Comparison of ENCODE assay signal across 8 cellular contexts in genomic region chr1:171644805-171645483, GRCh38. TPM values are rescaled to one million over a fixed set of nuclear protein-coding genes. Genes with fewer than 3 reads are reported as not detected.
DNase-seq lines count a peak whose midpoint lies in the region; ATAC-seq and TF ChIP-seq lines count a peak whose summit lies in the region.

No MANE protein-coding gene starts in this region.

- H3K27ac Mint-ChIP-seq in T-helper 2 cell treated with Interferon-gamma antibody and Interleukin-4, amounts not matched to agents 5 μg/mL and 100 μg/mL, for 36 hours = no peak overlapping the region

- H3K27me3 Mint-ChIP-seq in T-helper 2 cell treated with Interferon-gamma antibody and Interleukin-4, amounts not matched to agents 5 μg/mL and 100 μg/mL, for 36 hours (ENCODE audit: low read depth) = peaks cover 6% of the 10 kb centered on the region

- POLR2A ChIA-PET in HEK293T (lab: Yijun Ruan, JAX) = interaction anchor here (1.0 kb wide), 2 partner anchors 97 to 137 kb away, joined by 3 to 6 read pairs; partner anchors contain the start of genes METTL13 and VAMP4

- H3K9me3 ChIP-seq in gastrocnemius medialis = no peaks in the 10 kb centered on the region

- peak; percentile 91 for DNase-seq in DMS53 treated with DMSO at 0.1 percent for 48 hours (lab: John Stamatoyannopoulos, UW; ENCODE audit: unreplicated experiment)
- peak; percentile 85 for DNase-seq in HEK293T (ENCODE audit: extremely low spot score)
- DNase-seq in NCI-H2029 (lab: John Stamatoyannopoulos, UW) = peak; percentile 19
- peak; percentile 52 for DNase-seq in T-helper 2 cell treated with Interferon-gamma antibody and Interleukin-4, amounts not matched to agents 5 μg/mL and 100 μg/mL, for 36 hours (ENCODE audit: low spot score)
- peak; percentile 65 for DNase-seq in astrocyte of the cerebellum (ENCODE audit: low read depth)
- peak in 40 of 51 donors; percentile 3 to 67 (median 36) for DNase-seq in hypothalamus (lab: John Stamatoyannopoulos, UW)
- DNase-seq in gastrocnemius medialis = peak; percentile 42 to 83

- no peak overlapping the region for H3K4me3 ChIP-seq in astrocyte of the cerebellum (ENCODE audit: low read depth, low read length)
- H3K4me3 ChIP-seq in gastrocnemius medialis = peak overlapping the region; percentile 1 to 22 (median 16)

- no peaks in the 10 kb centered on the region for H3K36me3 ChIP-seq in gastrocnemius medialis

- no peaks in the 10 kb centered on the region for H3K36me3 Mint-ChIP-seq in T-helper 2 cell treated with Interferon-gamma antibody and Interleukin-4, amounts not matched to agents 5 μg/mL and 100 μg/mL, for 36 hours (ENCODE audit: low read depth)

- H3K27ac ChIP-seq in gastrocnemius medialis = peak overlapping the region; percentile 62 to 79 (median 76)

- CTCF ChIA-PET in HEK293T (lab: Yijun Ruan, JAX) = interaction anchor here (0.6 to 2.3 kb wide), 16 partner anchors 9 to 344 kb away, joined by 3 to 17 read pairs (median 3); partner anchors contain the start of genes METTL13 and VAMP4

- peak; percentile 81 for TF ChIP-seq CTCF in astrocyte of the cerebellum (IDR thresholded peaks at IDR 0.05; ENCODE audit: low read depth, low read length, missing control alignments)
- TF ChIP-seq CTCF in gastrocnemius medialis (IDR thresholded peaks at IDR 0.05 in 4 of 5, conservative IDR thresholded peaks at IDR 0.05 in 1 of 5) = peak; percentile 51 to 87 (median 77)

- ATAC-seq in gastrocnemius medialis (peak; percentile 84 to 89), GM19351 (IDR thresholded peaks at IDR 0.05; ENCODE audit: unreplicated experiment) (no peak)

- H3K4me3 Mint-ChIP-seq in T-helper 2 cell treated with Interferon-gamma antibody and Interleukin-4, amounts not matched to agents 5 μg/mL and 100 μg/mL, for 36 hours = peak overlapping the region; percentile 16

- intact Hi-C loops in gastrocnemius medialis (cut with DNase I; ENCODE audit: low total_unique reads) = loop anchor here (1.0 to 10.0 kb wide), 7 partner anchors 71 to 800 kb away; partner anchors contain the start of genes DNM3, METTL13, PIGC and PRRC2C

- H3K27me3 ChIP-seq in gastrocnemius medialis = no peaks in the 10 kb centered on the region

- peaks cover 13 to 15% of the 10 kb centered on the region in 2 donors for H3K4me1 ChIP-seq in gastrocnemius medialis

- TF ChIP-seq POLR2A in gastrocnemius medialis (IDR thresholded peaks at IDR 0.05) = no peak

- peaks cover 3% of the 10 kb centered on the region for H3K4me1 Mint-ChIP-seq in T-helper 2 cell treated with Interferon-gamma antibody and Interleukin-4, amounts not matched to agents 5 μg/mL and 100 μg/mL, for 36 hours (ENCODE audit: low read depth)

- H3K9me3 Mint-ChIP-seq in T-helper 2 cell treated with Interferon-gamma antibody and Interleukin-4, amounts not matched to agents 5 μg/mL and 100 μg/mL, for 36 hours = no peaks in the 10 kb centered on the region

- in situ Hi-C loops in astrocyte of the cerebellum (cut with HindIII; ENCODE audit: low sequenced_read_pairs) = no loop called here
- in situ Hi-C loops in gastrocnemius medialis (cut with MboI; ENCODE audit: low sequenced_read_pairs in 4 of 4) = loop anchor here in 3 of 4 donors (10.0 kb wide), 2 partner anchors 100 to 340 kb away; partner anchors contain the start of gene VAMP4 (in 1 of the 3)

TF ChIP-seq in HEK293T, 16 proteins besides CTCF, POLR2A, EP300 and RAD21:
- TF ChIP-seq ARNT (IDR thresholded peaks at IDR 0.05) (no peak), PKNOX1 (IDR thresholded peaks at IDR 0.05) (peak; percentile 38)
TF ChIP-seq in HEK293T: peak in this region for 1.

RNA-seq across cellular contexts. Expression of gene MYOC, which starts 7.5 kb away (rescaled TPM):
- 10 to 100 TPM in 2 of 4 donors, 1 to 10 TPM in 2; 5.0 to 17.4 (median 8.6) TPM for total RNA-seq in gastrocnemius medialis

RNA-seq across cellular contexts. Expression of gene MYOCOS, which starts 22.9 kb away (rescaled TPM):
- under 1 TPM in 1 of 4 donors, not detected in 3; 0.20 TPM for total RNA-seq in gastrocnemius medialis

Comparison
In these comparisons a context has a peak if more than half of its experiments do, and no peak if none do; other contexts are left out.
1. DNase-seq: peak in every context shown above with its lines; median percentile 91 in DMS53 treated with DMSO at 0.1 percent for 48 hours; 85 in HEK293T; 65 in astrocyte of the cerebellum; 62 in gastrocnemius medialis; 52 in T-helper 2 cell treated with Interferon-gamma antibody and Interleukin-4, amounts not matched to agents 5 μg/mL and 100 μg/mL, for 36 hours; 36 in hypothalamus; 19 in NCI-H2029.